9 cellular contexts compared by ENCODE assay signal in the genomic region with DNA sequence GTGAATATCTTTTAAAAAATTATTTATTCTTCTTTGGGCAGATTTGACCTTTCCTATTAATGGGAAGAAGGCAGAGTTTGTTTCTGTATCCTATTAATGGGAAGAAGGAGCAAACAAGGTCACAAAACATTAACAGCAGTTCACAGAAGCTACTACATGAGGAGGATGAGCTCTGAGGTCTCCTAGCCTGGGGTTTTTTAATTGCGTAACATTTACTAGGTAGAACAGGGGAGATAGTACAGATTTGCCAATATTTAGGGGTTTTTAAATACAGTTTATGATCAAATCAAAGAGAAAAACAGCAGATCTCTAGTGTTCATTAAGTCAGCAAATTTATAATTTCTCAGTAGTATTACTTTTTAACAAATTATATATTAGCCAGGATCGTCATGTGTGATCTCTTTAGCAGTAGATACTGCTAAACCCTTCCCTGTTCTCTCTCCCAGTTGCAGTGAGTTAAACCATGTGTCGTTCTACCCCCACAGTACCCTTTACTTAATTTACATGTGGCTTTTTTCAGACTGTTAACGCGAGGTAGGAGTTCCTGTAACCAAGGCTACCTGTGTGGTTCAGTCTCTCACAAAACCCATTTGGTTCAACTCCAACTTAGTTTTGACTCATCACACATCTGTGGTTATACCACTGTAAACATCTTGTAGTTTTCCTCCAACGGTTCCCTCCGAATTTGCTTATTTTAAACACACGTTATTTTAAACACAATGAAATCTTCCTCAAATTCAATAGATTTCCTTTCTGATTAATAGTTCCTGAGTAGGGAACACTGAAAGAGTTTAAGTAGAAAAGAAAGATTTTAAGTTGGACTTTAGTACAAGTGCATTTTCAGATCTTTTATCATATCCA. TPM values are rescaled to one million over a fixed set of nuclear protein-coding genes. Genes with fewer than 3 reads are reported as not detected.
DNase-seq lines count a peak whose midpoint lies in the region; ATAC-seq, FAIRE-seq and TF ChIP-seq lines count a peak whose summit lies in the region.
"Had no signal": no experiment of that assay in that cellular context is flagged by ENCODE, and none has a peak within 500 bp of the region (broad histone marks: within the 10 kb centered on the region; RNA-seq: fewer than 3 reads in every experiment).

No MANE protein-coding gene starts in this region.

- no peak for FAIRE-seq in urothelium cell line (lab: Jason Lieb, UNC)

- peak overlapping the region; percentile 78 to 95 (median 94) for H3K27ac Mint-ChIP-seq in IgD-negative memory B cell

- H3K27me3 Mint-ChIP-seq in IgD-negative memory B cell, result no peaks in the 10 kb centered on the region

- ATAC-seq in GM18508 (IDR thresholded peaks at IDR 0.05; ENCODE audit: insufficient read depth, unreplicated experiment), result peak; percentile 97
- peak; percentile 99 for ATAC-seq in GM21619 (IDR thresholded peaks at IDR 0.05; ENCODE audit: unreplicated experiment)

- peaks cover 8% of the 10 kb centered on the region for H3K36me3 Mint-ChIP-seq in IgD-negative memory B cell

- no peak for TF ChIP-seq CTCF in fibroblast of mammary gland (conservative IDR thresholded peaks at IDR 0.05; ENCODE audit: control insufficient read depth, insufficient read depth, low read depth, low read length)

- no peaks in the 10 kb centered on the region for H3K9me3 Mint-ChIP-seq in IgD-negative memory B cell

- no peak overlapping the region for H3K4me3 ChIP-seq in fibroblast of mammary gland (ENCODE audit: control insufficient read depth, low read depth, low read length)

- H3K4me1 Mint-ChIP-seq in IgD-negative memory B cell, result peaks cover 29 to 47% (median 31%) of the 10 kb centered on the region in 3 donors

- H3K4me3 Mint-ChIP-seq in IgD-negative memory B cell, result peak overlapping the region in 3 of 4 donors; percentile 0 to 81 (median 48)

- DNase-seq in fibroblast of mammary gland (ENCODE audit: low read depth) (peak; percentile 70), urothelium cell line (ENCODE audit: low spot score) (no peak), NCI-H2081 treated with DMSO at 0.1 percent for 48 hours (lab: John Stamatoyannopoulos, UW) (no peak), medulla oblongata (ENCODE audit: extremely low spot score) (no peak), HT-29 (ENCODE audit: low spot score) (no peak)
- DNase-seq: Kasumi-1 had no signal

RNA-seq across cellular contexts. Expression of a gene that starts 13.3 kb away (rescaled TPM):
- polyA plus RNA-seq in IgD-negative memory B cell, result 21.9 TPM
- 25.8 and 28.1 TPM in 2 replicates for total RNA-seq in HT-29 (2014; rRNA removed; shearing (Covaris generic))

RNA-seq across cellular contexts. Expression of a gene that starts 25.7 kb away (rescaled TPM):
- polyA plus RNA-seq in IgD-negative memory B cell, result not detected
- 0.10 and 0.94 TPM in 2 replicates for total RNA-seq in HT-29 (2014; rRNA removed; shearing (Covaris generic))
